Comparison of ENCODE assay signal across 26 cellular contexts in genomic region chr16:23318639-23319038, GRCh38. TPM values are rescaled to one million over a fixed set of nuclear protein-coding genes. Genes with fewer than 3 reads are reported as not detected.
DNase-seq lines count a peak whose midpoint lies in the region; TF ChIP-seq lines count a peak whose summit lies in the region.
"Had no signal": no experiment of that assay in that cellular context is flagged by ENCODE, and none has a peak within 500 bp of the region (broad histone marks: within the 10 kb centered on the region; RNA-seq: fewer than 3 reads in every experiment).

No MANE protein-coding gene starts in this region.

- TF ChIP-seq POLR2A in prostate gland (IDR thresholded peaks at IDR 0.05) = no peak

- POLR2A ChIA-PET in RWPE1 (lab: Yijun Ruan, JAX; ENCODE audit: low non-redundant PET) = no interaction called here
- POLR2A ChIA-PET in A673 (lab: Charles Lee; ENCODE audit: low non-redundant PET) = no interaction called here

- CTCF ChIA-PET in RWPE1 (lab: Yijun Ruan, JAX) (interaction anchor here (0.6 kb wide), 2 partner anchors 13 to 931 kb away, joined by 3 read pairs; no protein-coding TSS in a partner anchor), A673 (lab: Charles Lee) (no interaction called here)

- no peaks in the 10 kb centered on the region for H3K9me3 ChIP-seq in prostate gland
- no peaks in the 10 kb centered on the region for H3K9me3 ChIP-seq in A673 (ENCODE audit: low read depth, low read length, poor library complexity, severe bottlenecking)
- H3K9me3 ChIP-seq: adrenal gland, breast epithelium, MG63, spleen had no signal

- DNase-seq in NCI-H1436 (lab: John Stamatoyannopoulos, UW) = peak; percentile 16
- no peak for DNase-seq in NCI-H1436 treated with DMSO at 0.1 percent for 48 hours (lab: John Stamatoyannopoulos, UW)
- peak; percentile 7 for DNase-seq in NCI-H1105 (lab: John Stamatoyannopoulos, UW)
- DNase-seq in RWPE1 (ENCODE audit: low spot score) = no peak
- peak; percentile 51 for DNase-seq in prostate gland (ENCODE audit: low spot score)
- DNase-seq in endothelial cell (ENCODE audit: low spot score) = no peak
- DNase-seq in SIG-M5 (lab: John Stamatoyannopoulos, UW) = no peak
- no peak for DNase-seq in A673 (ENCODE audit: low spot score)
- DNase-seq: 8988T; activated CD4-positive, alpha-beta memory T cell treated with anti-CD3 and anti-CD28 coated beads, Interleukin-2, amount 10 ng/mL, durations not matched to agents 7 days and 5 days; activated CD4-positive, CD25-positive, alpha-beta regulatory T cell; activated gamma-delta T cell; activated T-cell treated with anti-CD3 and anti-CD28 coated beads for 4 hours; adrenal gland; head of caudate nucleus; IMR-90; MG63; NCI-H2081 treated with DMSO at 0.1 percent for 48 hours; spleen; stimulated activated CD4-positive, alpha-beta T cell treated with anti-CD3 and anti-CD28 coated beads, Interleukin-4, amount 100 ng/mL, for 4 hours; stimulated activated naive CD8-positive, alpha-beta T cell treated with anti-CD3 and anti-CD28 coated beads, Interleukin-15, amount 100 ng/mL, for 72 hours; T-helper 9 cell had no signal

- no peaks in the 10 kb centered on the region for H3K4me1 ChIP-seq in prostate gland (replicated peaks)
- no peaks in the 10 kb centered on the region for H3K4me1 ChIP-seq in A673 (ENCODE audit: insufficient read depth, low read length, poor library complexity, severe bottlenecking)
- H3K4me1 ChIP-seq: adrenal gland, breast epithelium, spleen had no signal

- WGBS in prostate gland = 66% methylated on average over 2 of the region's 2 CpGs

- BruUV-seq in A673 (replicated peaks; lab: Mats Ljungman, UMichigan) = no TSS peak

- H3K36me3 Mint-ChIP-seq in endothelial cell (ENCODE audit: low read depth, unreplicated experiment) = no peaks in the 10 kb centered on the region
- H3K36me3 Mint-ChIP-seq: type B pancreatic cell had no signal

- no peak for TF ChIP-seq CTCF in RWPE1 (conservative IDR thresholded peaks at IDR 0.05; ENCODE audit: low read depth)
- TF ChIP-seq CTCF in prostate gland (IDR thresholded peaks at IDR 0.05) = no peak
- no peak for TF ChIP-seq CTCF in endothelial cell (IDR thresholded peaks at IDR 0.05; ENCODE audit: unreplicated experiment)
- no peak for TF ChIP-seq CTCF in A673 (conservative IDR thresholded peaks at IDR 0.05; ENCODE audit: low read depth, low read length)

- H3K4me3 ChIP-seq in prostate gland (no peak overlapping the region), A673 (ENCODE audit: low read depth, low read length, poor library complexity, severe bottlenecking) (no peak overlapping the region)
- H3K4me3 ChIP-seq: adrenal gland, breast epithelium, MG63, spleen had no signal

- no peak overlapping the region for H3K4me3 Mint-ChIP-seq in endothelial cell (ENCODE audit: unreplicated experiment)
- H3K4me3 Mint-ChIP-seq: activated CD4-positive, alpha-beta memory T cell treated with anti-CD3 and anti-CD28 coated beads, Interleukin-2, amount 10 ng/mL, durations not matched to agents 7 days and 5 days; B cell; stimulated activated naive CD8-positive, alpha-beta T cell treated with anti-CD3 and anti-CD28 coated beads, Interleukin-15, amount 100 ng/mL, for 72 hours; type B pancreatic cell had no signal

- H3K4me1 Mint-ChIP-seq in endothelial cell (ENCODE audit: unreplicated experiment) = peaks cover 9% of the 10 kb centered on the region
- H3K4me1 Mint-ChIP-seq: activated CD4-positive, alpha-beta memory T cell treated with anti-CD3 and anti-CD28 coated beads, Interleukin-2, amount 10 ng/mL, durations not matched to agents 7 days and 5 days had no signal

- no peaks in the 10 kb centered on the region for H3K27me3 ChIP-seq in prostate gland (replicated peaks; ENCODE audit: insufficient read depth)
- H3K27me3 ChIP-seq in A673 (replicated peaks; ENCODE audit: insufficient read depth, low read depth, low read length, poor library complexity) = no peaks in the 10 kb centered on the region
- H3K27me3 ChIP-seq: adrenal gland, breast epithelium, MG63, spleen had no signal

- H3K27ac ChIP-seq in RWPE1 (peak overlapping the region; percentile 48), prostate gland (no peak overlapping the region), A673 (ENCODE audit: low read depth, low read length, poor library complexity, severe bottlenecking) (no peak overlapping the region)
- H3K27ac ChIP-seq: adrenal gland, spleen had no signal

- no peak overlapping the region for H3K27ac Mint-ChIP-seq in endothelial cell (ENCODE audit: unreplicated experiment)
- H3K27ac Mint-ChIP-seq: activated CD4-positive, alpha-beta memory T cell treated with anti-CD3 and anti-CD28 coated beads, Interleukin-2, amount 10 ng/mL, durations not matched to agents 7 days and 5 days; B cell; stimulated activated naive CD8-positive, alpha-beta T cell treated with anti-CD3 and anti-CD28 coated beads, Interleukin-15, amount 100 ng/mL, for 72 hours; type B pancreatic cell had no signal

- H3K27me3 Mint-ChIP-seq in endothelial cell (ENCODE audit: unreplicated experiment) = no peaks in the 10 kb centered on the region
- H3K27me3 Mint-ChIP-seq: activated CD4-positive, alpha-beta memory T cell treated with anti-CD3 and anti-CD28 coated beads, Interleukin-2, amount 10 ng/mL, durations not matched to agents 7 days and 5 days; B cell; stimulated activated naive CD8-positive, alpha-beta T cell treated with anti-CD3 and anti-CD28 coated beads, Interleukin-15, amount 100 ng/mL, for 72 hours; type B pancreatic cell had no signal

- intact Hi-C loops in prostate gland (cut with DNase I) = no loop called here
- intact Hi-C loops in A673 (cut with micrococcal nuclease; ENCODE audit: unreplicated experiment) = no loop called here

- no peaks in the 10 kb centered on the region for H3K9me3 Mint-ChIP-seq in endothelial cell (ENCODE audit: unreplicated experiment)
- H3K9me3 Mint-ChIP-seq: activated CD4-positive, alpha-beta memory T cell treated with anti-CD3 and anti-CD28 coated beads, Interleukin-2, amount 10 ng/mL, durations not matched to agents 7 days and 5 days; stimulated activated naive CD8-positive, alpha-beta T cell treated with anti-CD3 and anti-CD28 coated beads, Interleukin-15, amount 100 ng/mL, for 72 hours; type B pancreatic cell had no signal

- H3K36me3 ChIP-seq in prostate gland (no peaks in the 10 kb centered on the region), A673 (ENCODE audit: insufficient read depth, low read length, poor library complexity, severe bottlenecking) (no peaks in the 10 kb centered on the region)
- H3K36me3 ChIP-seq: adrenal gland, breast epithelium, MG63, spleen had no signal

RNA-seq across cellular contexts. Expression of gene SCNN1B, which starts 16.5 kb away (rescaled TPM):
- total RNA-seq in prostate gland (10 to 100 TPM in 1 of 2 donors, 1 to 10 TPM in 1; 9.2 to 11.8 TPM), endothelial cell (ENCODE audit: unreplicated experiment) (not detected), A673 (2021) (1.5 and 2.5 TPM in 2 replicates)
- total RNA-seq: activated CD4-positive, alpha-beta memory T cell treated with anti-CD3 and anti-CD28 coated beads, Interleukin-2, amount 10 ng/mL, durations not matched to agents 7 days and 5 days; B cell; G401; IMR-90 had no signal

Comparison
In these comparisons a context has a peak if more than half of its experiments do, and no peak if none do; other contexts are left out.
1. DNase-seq: peak in NCI-H1436 (single experiment), NCI-H1105 (single experiment) and prostate gland (single experiment); none in NCI-H1436 treated with DMSO at 0.1 percent for 48 hours (single experiment), RWPE1 (single experiment), endothelial cell (single experiment), SIG-M5 (single experiment) and A673 (single experiment).